Comparison of ENCODE assay signal across 1 cellular context in genomic region chr2:6342273-6342920, GRCh38.
TF ChIP-seq lines count a peak whose summit lies in the region.

No MANE protein-coding gene starts in this region.

TF ChIP-seq in K562, 482 proteins besides CTCF, POLR2A, EP300 and RAD21 (continued from another document):
- no peak for TF ChIP-seq KAT8 (IDR thresholded peaks at IDR 0.05; ENCODE audit: low read depth)
- no peak for TF ChIP-seq ZNF311 (CRISPR knock-in tag; IDR thresholded peaks at IDR 0.05)
- TF ChIP-seq, protein P1, sequence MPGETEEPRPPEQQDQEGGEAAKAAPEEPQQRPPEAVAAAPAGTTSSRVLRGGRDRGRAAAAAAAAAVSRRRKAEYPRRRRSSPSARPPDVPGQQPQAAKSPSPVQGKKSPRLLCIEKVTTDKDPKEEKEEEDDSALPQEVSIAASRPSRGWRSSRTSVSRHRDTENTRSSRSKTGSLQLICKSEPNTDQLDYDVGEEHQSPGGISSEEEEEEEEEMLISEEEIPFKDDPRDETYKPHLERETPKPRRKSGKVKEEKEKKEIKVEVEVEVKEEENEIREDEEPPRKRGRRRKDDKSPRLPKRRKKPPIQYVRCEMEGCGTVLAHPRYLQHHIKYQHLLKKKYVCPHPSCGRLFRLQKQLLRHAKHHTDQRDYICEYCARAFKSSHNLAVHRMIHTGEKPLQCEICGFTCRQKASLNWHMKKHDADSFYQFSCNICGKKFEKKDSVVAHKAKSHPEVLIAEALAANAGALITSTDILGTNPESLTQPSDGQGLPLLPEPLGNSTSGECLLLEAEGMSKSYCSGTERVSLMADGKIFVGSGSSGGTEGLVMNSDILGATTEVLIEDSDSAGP (CRISPR knock-in tag; IDR thresholded peaks at IDR 0.05) = no peak
- no peak for TF ChIP-seq PCBP2 (IDR thresholded peaks at IDR 0.05; ENCODE audit: low read depth, low read length, poor library complexity, severe bottlenecking)
- no peak for TF ChIP-seq ZNF717 (CRISPR knock-in tag; IDR thresholded peaks at IDR 0.05)
- TF ChIP-seq MAFF (IDR thresholded peaks at IDR 0.05; ENCODE audit: low read length) = peak; percentile 90
- no peak for TF ChIP-seq CREB5 (CRISPR knock-in tag; IDR thresholded peaks at IDR 0.05)
- peak; percentile 57; the same call in 1 of the 2 replicates for TF ChIP-seq C11orf30 (IDR thresholded peaks at IDR 0.05; ENCODE audit: low read depth)
- no peak for TF ChIP-seq SUPT5H (IDR thresholded peaks at IDR 0.05)
- peak; percentile 73 for TF ChIP-seq ZNF316 (IDR thresholded peaks at IDR 0.05)
